Comparison of ENCODE assay signal across 11 cellular contexts in the genomic region with DNA sequence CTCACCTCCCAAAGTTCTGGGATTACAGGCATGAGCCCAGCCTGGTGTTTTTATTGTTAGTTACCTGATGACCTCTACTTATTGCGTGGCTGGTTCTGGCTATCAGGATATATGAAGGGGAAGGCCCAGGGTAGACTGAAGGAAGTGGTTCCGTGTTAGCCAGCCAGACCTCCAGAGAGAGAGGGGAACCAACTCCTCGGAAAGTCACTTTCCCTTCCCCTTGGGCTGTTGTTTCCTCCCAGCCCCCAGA. TPM values are rescaled to one million over a fixed set of nuclear protein-coding genes. Genes with fewer than 3 reads are reported as not detected.
A peak's percentile ranks its signal among the peaks of the same experiment; 100 is the strongest.
DNase-seq lines count a peak whose midpoint lies in the region; ATAC-seq lines count a peak whose summit lies in the region.
"Had no signal": no experiment of that assay in that cellular context is flagged by ENCODE, and none has a peak within 500 bp of the region (broad histone marks: within the 10 kb centered on the region; RNA-seq: fewer than 3 reads in every experiment).

No MANE protein-coding gene starts in this region.

- no peak overlapping the region for H3K9ac ChIP-seq in mesendoderm (ENCODE audit: low read length)

- DNase-seq in SKM-1 treated with dmso at 0.1 percent for 144 hours (lab: John Stamatoyannopoulos, UW; ENCODE audit: unreplicated experiment) (peak; percentile 80), mesendoderm (no peak), GDM1 (lab: John Stamatoyannopoulos, UW) (no peak), AG08396 (ENCODE audit: low spot score) (no peak), hippocampal formation (lab: John Stamatoyannopoulos, UW) (no peak)
- DNase-seq: IMR-90, pancreas had no signal

- peak; percentile 12 for ATAC-seq in HG02678 (IDR thresholded peaks at IDR 0.05; ENCODE audit: unreplicated experiment)
- no peak for ATAC-seq in GM21367 (IDR thresholded peaks at IDR 0.05; ENCODE audit: unreplicated experiment)

- H3K4me3 ChIP-seq in GM08714 (ENCODE audit: low read length) (peak overlapping the region; percentile 10; the same call in 1 of the 2 replicates), mesendoderm (ENCODE audit: low read length) (no peak overlapping the region)
- H3K4me3 ChIP-seq: pancreas had no signal

- no peaks in the 10 kb centered on the region for H3K79me2 ChIP-seq in mesendoderm (ENCODE audit: control insufficient read depth, insufficient read depth, low read length)

- H2BK15ac ChIP-seq in mesendoderm (replicated peaks; ENCODE audit: low read depth), result no peak overlapping the region

- no peak overlapping the region for H2AK5ac ChIP-seq in mesendoderm (ENCODE audit: low read length)

- no peak overlapping the region for H3K4me2 ChIP-seq in mesendoderm (ENCODE audit: low read length)

- H3K36me3 ChIP-seq in mesendoderm (ENCODE audit: control insufficient read depth, insufficient read depth, low read length), result no peaks in the 10 kb centered on the region
- H3K36me3 ChIP-seq: pancreas had no signal

- H3K27ac ChIP-seq in mesendoderm (ENCODE audit: low read depth, low read length), result no peak overlapping the region
- H3K27ac ChIP-seq: epithelial cell of prostate, pancreas had no signal

- H3K18ac ChIP-seq in mesendoderm (ENCODE audit: low read length), result no peak overlapping the region

- no peak overlapping the region for H3K4ac ChIP-seq in mesendoderm (ENCODE audit: low read depth, low read length)

- peaks cover 4% of the 10 kb centered on the region for H3K27me3 ChIP-seq in mesendoderm (ENCODE audit: insufficient read depth, low read length, poor library complexity)

- peak overlapping the region; percentile 48 for H3K23ac ChIP-seq in mesendoderm (ENCODE audit: low read length)

- whole genome bisulfite sequencing in mesendoderm (ENCODE audit: extremely low coverage, insufficient coverage, low lambda C conversion rate), result no CpG with 5 or more reads among the region's 3 CpGs

- H2BK120ac ChIP-seq in mesendoderm (ENCODE audit: low read depth, low read length), result no peak overlapping the region

- H2BK5ac ChIP-seq in mesendoderm (ENCODE audit: low read length), result no peak overlapping the region

- H4K5ac ChIP-seq in mesendoderm (ENCODE audit: low read length), result no peak overlapping the region

- H4K8ac ChIP-seq in mesendoderm (ENCODE audit: low read depth, low read length), result no peak overlapping the region

- H3K56ac ChIP-seq in mesendoderm (ENCODE audit: low read length), result peak overlapping the region; percentile 30

- H3K79me1 ChIP-seq in mesendoderm (ENCODE audit: low read length), result no peaks in the 10 kb centered on the region

- peaks cover 19% of the 10 kb centered on the region for H3K4me1 ChIP-seq in mesendoderm (ENCODE audit: control insufficient read depth, low read depth, low read length)
- H3K4me1 ChIP-seq: pancreas had no signal

RNA-seq across cellular contexts. Expression of a gene that starts 2.5 kb away (rescaled TPM):
- polyA plus RNA-seq in mesendoderm (2013, experiment 1 of 2), result 1.2 TPM
- polyA plus RNA-seq in mesendoderm (2013, experiment 2 of 2), result 1.2 TPM
